Comparison of ENCODE assay signal across 15 cellular contexts in genomic region chr1:25620701-25621350, GRCh38. TPM values are rescaled to one million over a fixed set of nuclear protein-coding genes. Genes with fewer than 3 reads are reported as not detected.
DNase-seq lines count a peak whose midpoint lies in the region; ATAC-seq and TF ChIP-seq lines count a peak whose summit lies in the region.
"Had no signal": no experiment of that assay in that cellular context is flagged by ENCODE, and none has a peak within 500 bp of the region (broad histone marks: within the 10 kb centered on the region; RNA-seq: fewer than 3 reads in every experiment).

No MANE protein-coding gene starts in this region.

- TF ChIP-seq CTCF in endothelial cell (IDR thresholded peaks at IDR 0.05; ENCODE audit: unreplicated experiment): no peak
- TF ChIP-seq CTCF in thoracic aorta (IDR thresholded peaks at IDR 0.05): no peak

- no peak for DNase-seq in activated naive CD4-positive, alpha-beta T cell treated with anti-CD3 and anti-CD28 coated beads, Interleukin-2, amount 10 ng/mL, durations not matched to agents 7 days and 5 days
- no peak for DNase-seq in activated naive CD4-positive, alpha-beta T cell treated with Interleukin-2 at 50 U/mL for 16 hours
- DNase-seq in activated T-helper 2 cell treated with anti-CD3 and anti-CD28 coated beads, Interferon-gamma antibody, Interleukin-2, Interleukin-4, amounts not matched to agents 10 μg/mL and 5 μg/mL and 100 μg/mL, durations not matched to agents 14 hours and 24 hours and 36 hours (ENCODE audit: low spot score): no peak
- DNase-seq in endothelial cell (ENCODE audit: low spot score) (no peak), thoracic aorta (ENCODE audit: low spot score) (no peak), NCI-H187 (lab: John Stamatoyannopoulos, UW) (no peak), erythroblast (lab: John Stamatoyannopoulos, UW) (no peak)
- DNase-seq in stimulated activated CD8-positive, alpha-beta memory T cell treated with anti-CD3 and anti-CD28 coated beads, Interleukin-4, amount 100 ng/mL, for 48 hours: no peak
- DNase-seq: amniotic stem cell, HFFc6, Karpas-422, NCI-H526 treated with DMSO at 0.1 percent for 48 hours, pancreas, transverse colon had no signal

- CTCF ChIA-PET in activated naive CD4-positive, alpha-beta T cell treated with anti-CD3 and anti-CD28 coated beads, Interleukin-2, amount 10 ng/mL, durations not matched to agents 7 days and 5 days (lab: Charles Lee): interaction anchor here (0.8 to 3.5 kb wide), 6 partner anchors 11 to 176 kb away, joined by 3 to 32 read pairs (median 13); no protein-coding TSS in a partner anchor

- H3K27ac ChIP-seq in thoracic aorta: no peak overlapping the region
- H3K27ac ChIP-seq: HL-60, pancreas had no signal

- H3K4me1 Mint-ChIP-seq in activated naive CD4-positive, alpha-beta T cell treated with anti-CD3 and anti-CD28 coated beads, Interleukin-2, amount 10 ng/mL, durations not matched to agents 7 days and 5 days: peaks cover 75% of the 10 kb centered on the region
- H3K4me1 Mint-ChIP-seq in activated T-helper 2 cell treated with anti-CD3 and anti-CD28 coated beads, Interferon-gamma antibody, Interleukin-2, Interleukin-4, amounts not matched to agents 10 μg/mL and 5 μg/mL and 100 μg/mL, durations not matched to agents 14 hours and 24 hours and 36 hours (ENCODE audit: low read depth): peaks cover 64% of the 10 kb centered on the region
- H3K4me1 Mint-ChIP-seq in endothelial cell (ENCODE audit: unreplicated experiment): peaks cover 30% of the 10 kb centered on the region

- peak overlapping the region; percentile 99 for H3K4me3 Mint-ChIP-seq in activated naive CD4-positive, alpha-beta T cell treated with anti-CD3 and anti-CD28 coated beads, Interleukin-2, amount 10 ng/mL, durations not matched to agents 7 days and 5 days
- peak overlapping the region; percentile 85 for H3K4me3 Mint-ChIP-seq in activated T-helper 2 cell treated with anti-CD3 and anti-CD28 coated beads, Interferon-gamma antibody, Interleukin-2, Interleukin-4, amounts not matched to agents 10 μg/mL and 5 μg/mL and 100 μg/mL, durations not matched to agents 14 hours and 24 hours and 36 hours (ENCODE audit: low read depth)
- H3K4me3 Mint-ChIP-seq in endothelial cell (ENCODE audit: unreplicated experiment): peak overlapping the region; percentile 48
- H3K4me3 Mint-ChIP-seq: HFFc6 had no signal

- TF ChIP-seq POLR2A in erythroblast (IDR thresholded peaks at IDR 0.05; ENCODE audit: low read length): no peak

- intact Hi-C loops in activated T-helper 2 cell treated with anti-CD3 and anti-CD28 coated beads, Interferon-gamma antibody, Interleukin-2, Interleukin-4, amounts not matched to agents 10 μg/mL and 5 μg/mL and 100 μg/mL, durations not matched to agents 14 hours and 24 hours and 36 hours (cut with micrococcal nuclease): loop anchor here (1.0 to 5.0 kb wide), 2 partner anchors 21 to 76 kb away; no protein-coding TSS in a partner anchor

- peak overlapping the region; percentile 91 for H3K27ac Mint-ChIP-seq in activated naive CD4-positive, alpha-beta T cell treated with anti-CD3 and anti-CD28 coated beads, Interleukin-2, amount 10 ng/mL, durations not matched to agents 7 days and 5 days
- H3K27ac Mint-ChIP-seq in activated T-helper 2 cell treated with anti-CD3 and anti-CD28 coated beads, Interferon-gamma antibody, Interleukin-2, Interleukin-4, amounts not matched to agents 10 μg/mL and 5 μg/mL and 100 μg/mL, durations not matched to agents 14 hours and 24 hours and 36 hours: no peak overlapping the region
- H3K27ac Mint-ChIP-seq in endothelial cell (ENCODE audit: unreplicated experiment): no peak overlapping the region
- H3K27ac Mint-ChIP-seq: HFFc6 had no signal

- H3K4me3 ChIP-seq in thoracic aorta: peak overlapping the region; percentile 93
- H3K4me3 ChIP-seq: pancreas had no signal

- H3K36me3 ChIP-seq in thoracic aorta: no peaks in the 10 kb centered on the region
- H3K36me3 ChIP-seq: pancreas, transverse colon had no signal

- no peaks in the 10 kb centered on the region for H3K27me3 ChIP-seq in thoracic aorta (replicated peaks; ENCODE audit: insufficient read depth)
- H3K27me3 ChIP-seq: pancreas had no signal

- peaks cover 16 to 39% of the 10 kb centered on the region in 2 donors for H3K4me1 ChIP-seq in thoracic aorta (ENCODE audit: control insufficient read depth in 1 of 2, low read depth in 2 of 2)
- H3K4me1 ChIP-seq: pancreas had no signal

- H3K9me3 ChIP-seq in thoracic aorta: no peaks in the 10 kb centered on the region
- H3K9me3 ChIP-seq: pancreas, transverse colon had no signal

- H3K9me3 Mint-ChIP-seq in activated naive CD4-positive, alpha-beta T cell treated with anti-CD3 and anti-CD28 coated beads, Interleukin-2, amount 10 ng/mL, durations not matched to agents 7 days and 5 days: peaks cover 1% of the 10 kb centered on the region
- peaks cover under 1% of the 10 kb centered on the region for H3K9me3 Mint-ChIP-seq in activated T-helper 2 cell treated with anti-CD3 and anti-CD28 coated beads, Interferon-gamma antibody, Interleukin-2, Interleukin-4, amounts not matched to agents 10 μg/mL and 5 μg/mL and 100 μg/mL, durations not matched to agents 14 hours and 24 hours and 36 hours
- no peaks in the 10 kb centered on the region for H3K9me3 Mint-ChIP-seq in endothelial cell (ENCODE audit: unreplicated experiment)

- H3K36me3 Mint-ChIP-seq in activated naive CD4-positive, alpha-beta T cell treated with anti-CD3 and anti-CD28 coated beads, Interleukin-2, amount 10 ng/mL, durations not matched to agents 7 days and 5 days: peaks cover 59% of the 10 kb centered on the region
- no peaks in the 10 kb centered on the region for H3K36me3 Mint-ChIP-seq in activated T-helper 2 cell treated with anti-CD3 and anti-CD28 coated beads, Interferon-gamma antibody, Interleukin-2, Interleukin-4, amounts not matched to agents 10 μg/mL and 5 μg/mL and 100 μg/mL, durations not matched to agents 14 hours and 24 hours and 36 hours (ENCODE audit: low read depth)
- H3K36me3 Mint-ChIP-seq in endothelial cell (ENCODE audit: low read depth, unreplicated experiment): peaks cover 12% of the 10 kb centered on the region

- H3K27me3 Mint-ChIP-seq in activated naive CD4-positive, alpha-beta T cell treated with anti-CD3 and anti-CD28 coated beads, Interleukin-2, amount 10 ng/mL, durations not matched to agents 7 days and 5 days: peaks cover 28% of the 10 kb centered on the region
- H3K27me3 Mint-ChIP-seq in activated T-helper 2 cell treated with anti-CD3 and anti-CD28 coated beads, Interferon-gamma antibody, Interleukin-2, Interleukin-4, amounts not matched to agents 10 μg/mL and 5 μg/mL and 100 μg/mL, durations not matched to agents 14 hours and 24 hours and 36 hours (ENCODE audit: low read depth): peaks cover 73% of the 10 kb centered on the region
- H3K27me3 Mint-ChIP-seq in endothelial cell (ENCODE audit: unreplicated experiment): peaks cover 8% of the 10 kb centered on the region

- ATAC-seq in thoracic aorta (ENCODE audit: insufficient number of reproducible peaks, low FRiP score, low read depth): no peak
- ATAC-seq: pancreas had no signal

RNA-seq across cellular contexts. Expression of gene MAN1C1, which starts 4.2 kb away (rescaled TPM):
- total RNA-seq in activated T-helper 2 cell treated with anti-CD3 and anti-CD28 coated beads, Interferon-gamma antibody, Interleukin-2, Interleukin-4, amounts not matched to agents 10 μg/mL and 5 μg/mL and 100 μg/mL, durations not matched to agents 14 hours and 24 hours and 36 hours: 4.1 and 5.0 TPM in 2 replicates
- total RNA-seq in endothelial cell (ENCODE audit: unreplicated experiment) (29.1 TPM), thoracic aorta (10 to 100 TPM; 21.0 to 26.0 TPM)

Comparison
In these comparisons a context has a peak if more than half of its experiments do, and no peak if none do; other contexts are left out.
1. H3K4me3 Mint-ChIP-seq: peak in every context shown above with its lines; median percentile 99 in activated naive CD4-positive, alpha-beta T cell treated with anti-CD3 and anti-CD28 coated beads, Interleukin-2, amount 10 ng/mL, durations not matched to agents 7 days and 5 days; 85 in activated T-helper 2 cell treated with anti-CD3 and anti-CD28 coated beads, Interferon-gamma antibody, Interleukin-2, Interleukin-4, amounts not matched to agents 10 μg/mL and 5 μg/mL and 100 μg/mL, durations not matched to agents 14 hours and 24 hours and 36 hours; 48 in endothelial cell.